Comparison of ENCODE assay signal across 23 cellular contexts in the genomic region with DNA sequence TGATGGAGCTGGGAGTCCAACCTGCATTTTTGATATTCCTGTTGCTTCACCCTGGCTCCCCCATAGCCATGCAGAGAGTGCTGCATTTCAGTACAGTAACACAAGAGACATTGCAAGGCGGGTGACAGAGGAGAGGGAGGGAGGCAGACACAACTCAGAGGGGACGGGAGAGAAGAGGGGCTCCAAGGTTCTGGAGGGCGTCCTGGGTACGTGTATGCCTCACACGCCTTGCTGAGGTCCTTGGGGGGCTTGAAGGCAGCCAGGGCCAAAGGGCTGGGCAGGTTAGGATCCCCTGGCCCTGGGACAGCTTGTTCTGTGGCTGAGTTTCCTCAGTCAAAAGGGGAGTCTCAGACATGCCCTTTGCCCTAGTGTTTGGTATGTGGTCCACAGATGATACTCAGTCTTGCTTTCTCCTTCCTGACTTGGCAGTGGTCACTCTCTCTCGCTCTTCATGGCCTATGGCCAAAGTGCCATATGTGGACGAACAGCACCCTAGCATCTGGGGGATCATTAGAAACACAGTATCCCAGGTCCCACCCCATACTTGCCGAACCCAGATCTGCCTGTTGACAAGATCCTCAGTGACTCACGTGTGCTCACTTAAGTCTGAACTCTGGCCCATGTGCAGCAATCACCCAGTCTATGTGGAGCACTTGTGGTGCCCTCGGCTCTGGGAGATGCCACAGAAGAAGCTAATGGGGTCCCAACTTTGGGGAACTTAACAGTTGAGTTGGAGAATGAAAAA. TPM values are rescaled to one million over a fixed set of nuclear protein-coding genes. Genes with fewer than 3 reads are reported as not detected.
DNase-seq lines count a peak whose midpoint lies in the region; ATAC-seq lines count a peak whose summit lies in the region.
"Had no signal": no experiment of that assay in that cellular context is flagged by ENCODE, and none has a peak within 500 bp of the region (broad histone marks: within the 10 kb centered on the region; RNA-seq: fewer than 3 reads in every experiment).

No MANE protein-coding gene starts in this region.

- no peak for ATAC-seq in stimulated activated naive CD8-positive, alpha-beta T cell treated with anti-CD3 and anti-CD28 coated beads, Interleukin-15, amount 100 ng/mL, for 72 hours
- no peak for ATAC-seq in stimulated activated naive CD8-positive, alpha-beta T cell treated with anti-CD3 and anti-CD28 coated beads, Interleukin-15, Interleukin-2, amounts not matched to agents 100 U/mL and 50 U/mL, for 24 hours
- ATAC-seq in sciatic nerve (peak; percentile 28), GM21423 (IDR thresholded peaks at IDR 0.05; ENCODE audit: unreplicated experiment) (no peak)
- ATAC-seq: GM12878 had no signal

- no peak overlapping the region for H3K4me3 Mint-ChIP-seq in stimulated activated naive CD8-positive, alpha-beta T cell treated with anti-CD3 and anti-CD28 coated beads, Interleukin-15, amount 100 ng/mL, for 72 hours
- H3K4me3 Mint-ChIP-seq: CD14-positive monocyte, IgD-negative memory B cell had no signal

- no peaks in the 10 kb centered on the region for H3K27me3 Mint-ChIP-seq in stimulated activated naive CD8-positive, alpha-beta T cell treated with anti-CD3 and anti-CD28 coated beads, Interleukin-15, amount 100 ng/mL, for 72 hours

- no peak for DNase-seq in stimulated activated naive CD8-positive, alpha-beta T cell treated with anti-CD3 and anti-CD28 coated beads, Interleukin-15, amount 100 ng/mL, for 72 hours
- no peak for DNase-seq in stimulated activated naive CD8-positive, alpha-beta T cell treated with anti-CD3 and anti-CD28 coated beads, Interleukin-15, Interleukin-2, amounts not matched to agents 100 U/mL and 50 U/mL, for 24 hours
- DNase-seq in islet precursor cell (peak; percentile 46), sciatic nerve (ENCODE audit: low spot score) (peak; percentile 38), UCSD-AML1 (lab: John Stamatoyannopoulos, UW; ENCODE audit: unreplicated experiment) (no peak), NCI-H187 treated with DMSO at 0.1 percent for 48 hours (lab: John Stamatoyannopoulos, UW) (no peak)
- DNase-seq: AML-193; DMS 273 treated with DMSO at 0.1 percent for 48 hours; GDM1; GM23248; HCEC 1CT; Kasumi-1; MM.1S; NCI-H1092 treated with DMSO at 0.1 percent for 48 hours; NCI-H1694; NCI-H345; NCI-H526 treated with DMSO at 0.1 percent for 48 hours; NK-92 treated with Interleukin-12 subunit alpha and Interleukin-12 subunit beta, amount 100 ng/mL, for 24 hours had no signal

- no peaks in the 10 kb centered on the region for H3K9me3 Mint-ChIP-seq in stimulated activated naive CD8-positive, alpha-beta T cell treated with anti-CD3 and anti-CD28 coated beads, Interleukin-15, amount 100 ng/mL, for 72 hours

- no peaks in the 10 kb centered on the region for H3K4me1 Mint-ChIP-seq in stimulated activated naive CD8-positive, alpha-beta T cell treated with anti-CD3 and anti-CD28 coated beads, Interleukin-15, amount 100 ng/mL, for 72 hours
- H3K4me1 Mint-ChIP-seq: CD14-positive monocyte, IgD-negative memory B cell had no signal

- peak overlapping the region; percentile 17 to 50 for H3K27ac Mint-ChIP-seq in stimulated activated naive CD8-positive, alpha-beta T cell treated with anti-CD3 and anti-CD28 coated beads, Interleukin-15, amount 100 ng/mL, for 72 hours
- H3K27ac Mint-ChIP-seq: CD14-positive monocyte, IgD-negative memory B cell had no signal

- intact Hi-C loops in sciatic nerve (cut with DNase I) = no loop called here

RNA-seq across cellular contexts. Expression of gene FGD5, which starts 52.9 kb away (rescaled TPM):
- total RNA-seq in sciatic nerve = 57.4 TPM
- total RNA-seq: GM23248, HT-29 had no signal

Comparison
In these comparisons a context has a peak if more than half of its experiments do, and no peak if none do; other contexts are left out.
1. DNase-seq: peak in islet precursor cell (single experiment) and sciatic nerve (single experiment); none in stimulated activated naive CD8-positive, alpha-beta T cell treated with anti-CD3 and anti-CD28 coated beads, Interleukin-15, amount 100 ng/mL, for 72 hours (0 of 2), stimulated activated naive CD8-positive, alpha-beta T cell treated with anti-CD3 and anti-CD28 coated beads, Interleukin-15, Interleukin-2, amounts not matched to agents 100 U/mL and 50 U/mL, for 24 hours (single experiment), UCSD-AML1 (single experiment) and NCI-H187 treated with DMSO at 0.1 percent for 48 hours (single experiment).